30 cellular contexts compared by ENCODE assay signal in the genomic region with DNA sequence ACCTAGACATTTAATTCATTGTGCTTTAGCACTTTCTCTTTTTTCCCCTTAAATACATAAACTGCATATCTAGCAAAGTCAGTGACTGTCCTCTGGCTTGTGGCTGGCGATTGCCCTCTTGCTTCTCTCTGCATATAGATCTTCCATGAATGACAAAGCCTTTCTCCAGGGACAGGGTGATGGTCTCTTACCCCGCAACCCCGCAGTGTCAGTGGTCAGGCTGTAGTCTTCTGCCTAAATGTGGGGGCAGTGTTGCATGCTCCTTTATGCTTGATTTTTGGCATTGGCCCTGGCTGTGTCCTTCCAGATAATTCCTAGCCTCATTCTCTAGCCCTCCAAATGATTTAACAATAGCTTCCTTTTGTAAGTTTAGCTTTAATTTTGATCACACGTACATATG.
"Had no signal": no experiment of that assay in that cellular context is flagged by ENCODE, and none has a peak within 500 bp of the region (broad histone marks: within the 10 kb centered on the region; RNA-seq: fewer than 3 reads in every experiment).

No MANE protein-coding gene starts in this region.

- H3K36me3 Mint-ChIP-seq: immature natural killer cell; mesothelial cell of epicardium; naive B cell; natural killer cell; neural progenitor cell; stimulated activated effector memory CD8-positive, alpha-beta T cell treated with anti-CD3 and anti-CD28 coated beads, Interleukin-12 subunit alpha, Interleukin-12 subunit beta, amount 100 ng/mL, for 72 hours had no signal

- H3K36me3 ChIP-seq: left lung, lower lobe of right lung, neural progenitor cell, neutrophil, ovary, right atrium auricular region, sigmoid colon, spleen, suprapubic skin, thoracic aorta, tibial artery, upper lobe of right lung had no signal

- H3K4me3 Mint-ChIP-seq: immature natural killer cell; mesothelial cell of epicardium; naive B cell; natural killer cell; nephron progenitor cell; neural progenitor cell; stimulated activated effector memory CD8-positive, alpha-beta T cell treated with anti-CD3 and anti-CD28 coated beads, Interleukin-12 subunit alpha, Interleukin-12 subunit beta, amount 100 ng/mL, for 72 hours; stimulated activated naive CD8-positive, alpha-beta T cell treated with anti-CD3 and anti-CD28 coated beads, Interleukin-15, Interleukin-2, amounts not matched to agents 100 ng/mL and 50 ng/mL, for 24 hours had no signal

- H3K27me3 Mint-ChIP-seq: naive B cell; progenitor cell of endocrine pancreas; stimulated activated naive CD8-positive, alpha-beta T cell treated with anti-CD3 and anti-CD28 coated beads, Interleukin-15, Interleukin-2, amounts not matched to agents 100 ng/mL and 50 ng/mL, for 24 hours had no signal

- H3K9me3 Mint-ChIP-seq: mesothelial cell of epicardium, nephron progenitor cell had no signal

- H3K4me1 Mint-ChIP-seq: immature natural killer cell; mesothelial cell of epicardium; naive B cell; natural killer cell; nephron progenitor cell; neural progenitor cell; stimulated activated effector memory CD8-positive, alpha-beta T cell treated with anti-CD3 and anti-CD28 coated beads, Interleukin-12 subunit alpha, Interleukin-12 subunit beta, amount 100 ng/mL, for 72 hours had no signal

- H3K27ac Mint-ChIP-seq: immature natural killer cell; mesothelial cell of epicardium; natural killer cell; nephron progenitor cell; neural progenitor cell; progenitor cell of endocrine pancreas; stimulated activated effector memory CD8-positive, alpha-beta T cell treated with anti-CD3 and anti-CD28 coated beads, Interleukin-12 subunit alpha, Interleukin-12 subunit beta, amount 100 ng/mL, for 72 hours; stimulated activated naive CD8-positive, alpha-beta T cell treated with anti-CD3 and anti-CD28 coated beads, Interleukin-15, Interleukin-2, amounts not matched to agents 100 ng/mL and 50 ng/mL, for 24 hours had no signal

- H3K4me1 ChIP-seq: left lung, lower lobe of right lung, neural progenitor cell, sigmoid colon, spleen, suprapubic skin, tibial artery, upper lobe of right lung had no signal

- DNase-seq: hippocampal formation; immature natural killer cell; kidney; left colon; left lung; lower lobe of right lung; mammary epithelial cell; mesenchymal stem cell; naive B cell; natural killer cell; nephron progenitor cell; occipital lobe; ovary; sigmoid colon; small intestine; spleen; stimulated activated CD4-positive, alpha-beta T cell treated with anti-CD3 and anti-CD28 coated beads, Interleukin-4, amount 100 ng/mL, for 24 hours; stimulated activated naive CD4-positive, alpha-beta T cell; tibial artery; trophoblast cell; upper lobe of right lung had no signal

- H3K27me3 ChIP-seq: left lung, neural progenitor cell, neutrophil, ovary, right atrium auricular region, sigmoid colon, spleen, suprapubic skin, tibial artery, upper lobe of right lung had no signal

- H3K4me3 ChIP-seq: left lung, lower lobe of right lung, neural progenitor cell, ovary, right atrium auricular region, sigmoid colon, spleen, suprapubic skin, thoracic aorta, tibial artery, upper lobe of right lung had no signal

- H3K9me3 ChIP-seq: lower lobe of right lung, neutrophil, ovary, right atrium auricular region, sigmoid colon, suprapubic skin, thoracic aorta, tibial artery, upper lobe of right lung had no signal

- H3K27ac ChIP-seq: left lung, lower lobe of right lung, neural progenitor cell, neutrophil, ovary, right atrium auricular region, sigmoid colon, spleen, suprapubic skin, thoracic aorta, tibial artery, upper lobe of right lung had no signal

- ATAC-seq: left colon; left lung; lower lobe of right lung; natural killer cell; stimulated activated effector memory CD8-positive, alpha-beta T cell treated with anti-CD3 and anti-CD28 coated beads, Interleukin-12 subunit alpha, Interleukin-12 subunit beta, amount 100 ng/mL, for 72 hours; upper lobe of right lung had no signal
